In genomic region chr19:5246554-5247155, GRCh38 we compare ENCODE assay signal across 17 cellular contexts.
DNase-seq lines count a peak whose midpoint lies in the region; ATAC-seq and TF ChIP-seq lines count a peak whose summit lies in the region.
"Had no signal": no experiment of that assay in that cellular context is flagged by ENCODE, and none has a peak within 500 bp of the region (broad histone marks: within the 10 kb centered on the region; RNA-seq: fewer than 3 reads in every experiment).

No MANE protein-coding gene starts in this region.

- WGBS in heart left ventricle, 4 donors, result 84 to 91% (median 87%) methylated on average over 10 of the region's 10 CpGs
- WGBS in GM23248 (ENCODE audit: low coverage in 1 of 2, low lambda C conversion rate in 2 of 2, missing lambda C conversion rate in 2 of 2), 2 experiments, result 86 to 93% methylated on average over 9 to 10 of the region's 10 CpGs

- peaks cover 3% of the 10 kb centered on the region for H3K4me1 Mint-ChIP-seq in activated CD4-positive, alpha-beta memory T cell treated with anti-CD3 and anti-CD28 coated beads for 36 hours (ENCODE audit: low read depth)
- no peaks in the 10 kb centered on the region for H3K4me1 Mint-ChIP-seq in activated CD4-positive, alpha-beta memory T cell treated with anti-CD3 and anti-CD28 coated beads, Interleukin-2, amount 10 ng/mL, durations not matched to agents 7 days and 5 days
- H3K4me1 Mint-ChIP-seq in activated naive CD8-positive, alpha-beta T cell treated with anti-CD3 and anti-CD28 coated beads, Interleukin-2, amount 50 U/mL, for 24 hours, result peaks cover 10% of the 10 kb centered on the region
- H3K4me1 Mint-ChIP-seq: CD14-positive monocyte; stimulated activated naive B cell treated with anti-CD40 and anti-IgM and Interleukin-4, amounts not matched to agents 10 μg/mL and 1 μg/mL and 100 μg/mL, for 72 hours had no signal

- no peak overlapping the region for H3K9ac ChIP-seq in GM23248

- H3K27me3 ChIP-seq in heart left ventricle, result no peaks in the 10 kb centered on the region
- no peaks in the 10 kb centered on the region for H3K27me3 ChIP-seq in GM23248 (replicated peaks; ENCODE audit: insufficient read depth)
- H3K27me3 ChIP-seq: transverse colon had no signal

- intact Hi-C loops in activated CD4-positive, alpha-beta memory T cell treated with anti-CD3 and anti-CD28 coated beads for 36 hours (cut with micrococcal nuclease), result no loop called here
- intact Hi-C loops in heart left ventricle (cut with DNase I), result no loop called here

- no peak for TF ChIP-seq CTCF in HEK293 (tag by site-specific recombination; IDR thresholded peaks at IDR 0.05)
- TF ChIP-seq CTCF in heart left ventricle (IDR thresholded peaks at IDR 0.05), result no peak

- peak; percentile 36 for DNase-seq in activated CD4-positive, alpha-beta memory T cell treated with anti-CD3 and anti-CD28 coated beads for 36 hours
- DNase-seq in activated CD4-positive, alpha-beta memory T cell treated with anti-CD3 and anti-CD28 coated beads, Interleukin-2, amount 10 ng/mL, durations not matched to agents 7 days and 5 days, result no peak
- peak; percentile 54 for DNase-seq in activated naive CD8-positive, alpha-beta T cell treated with anti-CD3 and anti-CD28 coated beads, Interleukin-2, amount 50 U/mL, for 24 hours
- peak in 2 of 3 donors; percentile 16 to 20 for DNase-seq in stimulated activated CD4-positive, alpha-beta T cell treated with anti-CD3 and anti-CD28 coated beads, TNF-alpha, amount 100 ng/mL, for 48 hours (ENCODE audit: low read depth in 3 of 3)
- DNase-seq in NCI-H82 (lab: John Stamatoyannopoulos, UW) (no peak), heart left ventricle (no peak), GM23248 (no peak)
- DNase-seq: activated effector memory CD4-positive, alpha-beta T cell treated with anti-CD3 and anti-CD28 coated beads, Interleukin-2, amount 50 U/mL, for 16 hours; mammary epithelial cell; NCI-H146; stimulated activated naive B cell treated with anti-CD40 and anti-IgM and Interleukin-4, amounts not matched to agents 10 μg/mL and 1 μg/mL and 100 μg/mL, for 72 hours; transverse colon had no signal

- in situ Hi-C loops in GM23248 (cut with MboI), result no loop called here

- no peak overlapping the region for H2AFZ ChIP-seq in GM23248

- H3K27me3 Mint-ChIP-seq in activated CD4-positive, alpha-beta memory T cell treated with anti-CD3 and anti-CD28 coated beads for 36 hours, result peaks cover 11% of the 10 kb centered on the region
- no peaks in the 10 kb centered on the region for H3K27me3 Mint-ChIP-seq in activated CD4-positive, alpha-beta memory T cell treated with anti-CD3 and anti-CD28 coated beads, Interleukin-2, amount 10 ng/mL, durations not matched to agents 7 days and 5 days
- peaks cover 7% of the 10 kb centered on the region for H3K27me3 Mint-ChIP-seq in activated naive CD8-positive, alpha-beta T cell treated with anti-CD3 and anti-CD28 coated beads, Interleukin-2, amount 50 U/mL, for 24 hours

- H4K20me1 ChIP-seq in GM23248 (ENCODE audit: insufficient read depth), result no peaks in the 10 kb centered on the region

- no peak overlapping the region for H3K4me3 ChIP-seq in HEK293 (ENCODE audit: low read depth, low read length)
- no peak overlapping the region for H3K4me3 ChIP-seq in heart left ventricle
- no peak overlapping the region for H3K4me3 ChIP-seq in GM23248
- H3K4me3 ChIP-seq: transverse colon had no signal

- H3K27ac Mint-ChIP-seq in activated CD4-positive, alpha-beta memory T cell treated with anti-CD3 and anti-CD28 coated beads for 36 hours, result no peak overlapping the region
- no peak overlapping the region for H3K27ac Mint-ChIP-seq in activated CD4-positive, alpha-beta memory T cell treated with anti-CD3 and anti-CD28 coated beads, Interleukin-2, amount 10 ng/mL, durations not matched to agents 7 days and 5 days
- H3K27ac Mint-ChIP-seq in activated naive CD8-positive, alpha-beta T cell treated with anti-CD3 and anti-CD28 coated beads, Interleukin-2, amount 50 U/mL, for 24 hours, result peak overlapping the region; percentile 5
- H3K27ac Mint-ChIP-seq: CD14-positive monocyte; stimulated activated naive B cell treated with anti-CD40 and anti-IgM and Interleukin-4, amounts not matched to agents 10 μg/mL and 1 μg/mL and 100 μg/mL, for 72 hours had no signal

- H3K4me3 Mint-ChIP-seq in activated CD4-positive, alpha-beta memory T cell treated with anti-CD3 and anti-CD28 coated beads for 36 hours, result no peak overlapping the region
- H3K4me3 Mint-ChIP-seq in activated CD4-positive, alpha-beta memory T cell treated with anti-CD3 and anti-CD28 coated beads, Interleukin-2, amount 10 ng/mL, durations not matched to agents 7 days and 5 days, result no peak overlapping the region
- peak overlapping the region; percentile 6 for H3K4me3 Mint-ChIP-seq in activated naive CD8-positive, alpha-beta T cell treated with anti-CD3 and anti-CD28 coated beads, Interleukin-2, amount 50 U/mL, for 24 hours
- H3K4me3 Mint-ChIP-seq: CD14-positive monocyte; stimulated activated naive B cell treated with anti-CD40 and anti-IgM and Interleukin-4, amounts not matched to agents 10 μg/mL and 1 μg/mL and 100 μg/mL, for 72 hours had no signal

- no peaks in the 10 kb centered on the region for H3K79me2 ChIP-seq in GM23248 (ENCODE audit: insufficient read depth)

- no peaks in the 10 kb centered on the region for H3K9me3 Mint-ChIP-seq in activated CD4-positive, alpha-beta memory T cell treated with anti-CD3 and anti-CD28 coated beads for 36 hours
- H3K9me3 Mint-ChIP-seq in activated CD4-positive, alpha-beta memory T cell treated with anti-CD3 and anti-CD28 coated beads, Interleukin-2, amount 10 ng/mL, durations not matched to agents 7 days and 5 days, result no peaks in the 10 kb centered on the region
- H3K9me3 Mint-ChIP-seq in activated naive CD8-positive, alpha-beta T cell treated with anti-CD3 and anti-CD28 coated beads, Interleukin-2, amount 50 U/mL, for 24 hours, result no peaks in the 10 kb centered on the region

- peak; percentile 87 for ATAC-seq in activated naive CD8-positive, alpha-beta T cell treated with anti-CD3 and anti-CD28 coated beads, Interleukin-2, amount 50 U/mL, for 24 hours
- ATAC-seq in heart left ventricle, result no peak
- ATAC-seq: HepG2; Panc1; right cardiac atrium; stimulated activated naive B cell treated with anti-CD40 and anti-IgM and Interleukin-4, amounts not matched to agents 10 μg/mL and 1 μg/mL and 100 μg/mL, for 72 hours had no signal

- no peak overlapping the region for H3K4me2 ChIP-seq in GM23248 (ENCODE audit: unreplicated experiment)

- H3K9me2 ChIP-seq in GM23248 (ENCODE audit: insufficient read depth), result no peaks in the 10 kb centered on the region

- no peak for TF ChIP-seq POLR2A in heart left ventricle (IDR thresholded peaks at IDR 0.05)

- no peaks in the 10 kb centered on the region for H3K9me3 ChIP-seq in HEK293 (ENCODE audit: control insufficient read depth, insufficient read depth, low read depth, low read length)
- H3K9me3 ChIP-seq in heart left ventricle, result peaks cover 0 to 3% (median 0%) of the 10 kb centered on the region in 12 donors
- no peaks in the 10 kb centered on the region for H3K9me3 ChIP-seq in GM23248 (ENCODE audit: low read depth)
- H3K9me3 ChIP-seq: transverse colon had no signal

- no peak overlapping the region for H3K27ac ChIP-seq in HEK293 (ENCODE audit: extremely low read depth, low read depth, low read length)
- no peak overlapping the region for H3K27ac ChIP-seq in heart left ventricle
- H3K27ac ChIP-seq in GM23248, result no peak overlapping the region
- H3K27ac ChIP-seq: transverse colon had no signal

- no peaks in the 10 kb centered on the region for H3F3A ChIP-seq in GM23248 (ENCODE audit: insufficient read depth)

- H3K4me1 ChIP-seq in HEK293 (ENCODE audit: control insufficient read depth, insufficient read depth, low read length), result no peaks in the 10 kb centered on the region
- no peaks in the 10 kb centered on the region for H3K4me1 ChIP-seq in heart left ventricle
- no peaks in the 10 kb centered on the region for H3K4me1 ChIP-seq in GM23248 (ENCODE audit: insufficient read depth)
- H3K4me1 ChIP-seq: transverse colon had no signal

- H3K36me3 ChIP-seq in HEK293 (ENCODE audit: control insufficient read depth in 2 of 2, insufficient read depth in 1 of 2, low read length in 2 of 2) (peaks cover 0 to 13% of the 10 kb centered on the region in 2 experiments; a peak in 2 of 3 replicates), heart left ventricle (peaks cover 0 to 56% (median 17%) of the 10 kb centered on the region in 9 donors), GM23248 (ENCODE audit: low read depth) (peaks cover 10% of the 10 kb centered on the region)
- H3K36me3 ChIP-seq: transverse colon had no signal

- no peaks in the 10 kb centered on the region for H3K36me3 Mint-ChIP-seq in activated CD4-positive, alpha-beta memory T cell treated with anti-CD3 and anti-CD28 coated beads for 36 hours
- H3K36me3 Mint-ChIP-seq in activated CD4-positive, alpha-beta memory T cell treated with anti-CD3 and anti-CD28 coated beads, Interleukin-2, amount 10 ng/mL, durations not matched to agents 7 days and 5 days (ENCODE audit: low read depth), result no peaks in the 10 kb centered on the region
- H3K36me3 Mint-ChIP-seq in activated naive CD8-positive, alpha-beta T cell treated with anti-CD3 and anti-CD28 coated beads, Interleukin-2, amount 50 U/mL, for 24 hours (ENCODE audit: low read depth), result no peaks in the 10 kb centered on the region
- H3K36me3 Mint-ChIP-seq: CD14-positive monocyte; stimulated activated naive B cell treated with anti-CD40 and anti-IgM and Interleukin-4, amounts not matched to agents 10 μg/mL and 1 μg/mL and 100 μg/mL, for 72 hours had no signal

- POLR2A ChIA-PET in activated CD4-positive, alpha-beta memory T cell treated with anti-CD3 and anti-CD28 coated beads for 36 hours (lab: Charles Lee), result no interaction called here
- POLR2A ChIA-PET in activated CD4-positive, alpha-beta memory T cell treated with anti-CD3 and anti-CD28 coated beads, Interleukin-2, amount 10 ng/mL, durations not matched to agents 7 days and 5 days (lab: Charles Lee), result no interaction called here
- POLR2A ChIA-PET in HEK293 (lab: Yijun Ruan, JAX), result no interaction called here

- CTCF ChIA-PET in activated CD4-positive, alpha-beta memory T cell treated with anti-CD3 and anti-CD28 coated beads for 36 hours (lab: Charles Lee), result no interaction called here
- CTCF ChIA-PET in activated CD4-positive, alpha-beta memory T cell treated with anti-CD3 and anti-CD28 coated beads, Interleukin-2, amount 10 ng/mL, durations not matched to agents 7 days and 5 days (lab: Charles Lee), result no interaction called here
- CTCF ChIA-PET in HEK293 (lab: Yijun Ruan, JAX), result no interaction called here

TF ChIP-seq in HEK293, 187 proteins besides CTCF, POLR2A, EP300 and RAD21:
- 0 out of 2 replicates have a peak, but pooled peaks have one; percentile 61 for TF ChIP-seq ZNF366 (tag by site-specific recombination; conservative IDR thresholded peaks at IDR 0.05)
- TF ChIP-seq SETDB1 (IDR thresholded peaks at IDR 0.05; ENCODE audit: insufficient read length, low read length), result no peak
- TF ChIP-seq ZNF777 (tag by site-specific recombination; IDR thresholded peaks at IDR 0.05; ENCODE audit: borderline replicate concordance), result no peak
- 0 out of 2 replicates have a peak, but pooled peaks have one; percentile 42 for TF ChIP-seq SCRT2 (tag by site-specific recombination; IDR thresholded peaks at IDR 0.05)
- TF ChIP-seq ZNF596 (tag by site-specific recombination; IDR thresholded peaks at IDR 0.05), result peak; percentile 86

Comparison
In these comparisons a context has a peak if more than half of its experiments do, and no peak if none do; other contexts are left out.
1. DNase-seq: peak in activated CD4-positive, alpha-beta memory T cell treated with anti-CD3 and anti-CD28 coated beads for 36 hours (single experiment), activated naive CD8-positive, alpha-beta T cell treated with anti-CD3 and anti-CD28 coated beads, Interleukin-2, amount 50 U/mL, for 24 hours (single experiment) and stimulated activated CD4-positive, alpha-beta T cell treated with anti-CD3 and anti-CD28 coated beads, TNF-alpha, amount 100 ng/mL, for 48 hours (2 of 3); none in activated CD4-positive, alpha-beta memory T cell treated with anti-CD3 and anti-CD28 coated beads, Interleukin-2, amount 10 ng/mL, durations not matched to agents 7 days and 5 days (single experiment), NCI-H82 (single experiment), heart left ventricle (0 of 5) and GM23248 (single experiment).